Comparison of ENCODE assay signal across 28 cellular contexts in the genomic region with DNA sequence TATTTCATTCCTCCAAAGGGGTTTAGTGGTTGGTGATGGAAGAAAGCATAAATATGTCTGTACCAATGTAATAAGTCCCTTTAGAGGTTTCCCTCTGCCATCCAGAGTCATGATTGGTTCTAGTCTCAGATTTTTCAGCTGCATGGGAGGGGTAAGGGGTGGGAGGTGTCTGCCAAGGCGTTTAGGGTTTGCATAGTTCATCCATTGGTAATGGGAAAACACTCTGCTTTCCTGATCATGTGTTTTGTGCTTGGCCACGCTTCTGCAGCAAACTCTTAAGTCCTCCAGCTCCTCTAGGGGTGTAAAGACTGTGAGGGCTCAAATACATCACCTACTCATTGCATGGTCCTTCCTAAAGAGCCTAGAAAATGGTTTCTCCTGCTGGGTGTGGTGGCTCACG. TPM values are rescaled to one million over a fixed set of nuclear protein-coding genes. Genes with fewer than 3 reads are reported as not detected.
DNase-seq lines count a peak whose midpoint lies in the region; ATAC-seq and TF ChIP-seq lines count a peak whose summit lies in the region.
"Had no signal": no experiment of that assay in that cellular context is flagged by ENCODE, and none has a peak within 500 bp of the region (broad histone marks: within the 10 kb centered on the region; RNA-seq: fewer than 3 reads in every experiment).

No MANE protein-coding gene starts in this region.

- DNase-seq in activated CD8-positive, alpha-beta T cell treated with anti-CD3 and anti-CD28 coated beads for 36 hours: no peak
- DNase-seq in activated CD8-positive, alpha-beta T cell treated with anti-CD3 and anti-CD28 coated beads, Interleukin-2, amount 10 ng/mL, durations not matched to agents 7 days and 5 days: no peak
- no peak for DNase-seq in stimulated activated effector memory CD8-positive, alpha-beta T cell treated with anti-CD3 and anti-CD28 coated beads, Interleukin-12 subunit alpha, Interleukin-12 subunit beta, amount 100 ng/mL, for 72 hours (ENCODE audit: low spot score in 2 of 2)
- DNase-seq in COLO829 (ENCODE audit: low spot score) (no peak), osteoblast (ENCODE audit: insufficient read length, low spot score, missing footprints) (no peak)
- DNase-seq: activated CD4-positive, alpha-beta T cell treated with anti-CD3 and anti-CD28 coated beads, Interleukin-2, amount 10 ng/mL, durations not matched to agents 7 days and 5 days; activated naive CD4-positive, alpha-beta T cell treated with anti-CD3 and anti-CD28 coated beads, Interleukin-2, amount 50 U/mL, for 16 hours; amygdala; effector CD8-positive, alpha-beta T cell; foreskin keratinocyte; head of caudate nucleus; mesenchymal stem cell; NCI-H146; NCI-H226; NCI-H69; PC-9; small intestine; stimulated activated naive CD4-positive, alpha-beta T cell treated with Interleukin-2 at 50 U/mL for 16 hours; T-helper 1 cell had no signal

- H3K9me3 ChIP-seq in osteoblast (ENCODE audit: low read depth, low read length): no peaks in the 10 kb centered on the region
- H3K9me3 ChIP-seq: right atrium auricular region had no signal

- H3K4me3 Mint-ChIP-seq in activated CD8-positive, alpha-beta T cell treated with anti-CD3 and anti-CD28 coated beads for 36 hours: no peak overlapping the region
- no peak overlapping the region for H3K4me3 Mint-ChIP-seq in activated CD8-positive, alpha-beta T cell treated with anti-CD3 and anti-CD28 coated beads, Interleukin-2, amount 10 ng/mL, durations not matched to agents 7 days and 5 days
- H3K4me3 Mint-ChIP-seq in stimulated activated effector memory CD8-positive, alpha-beta T cell treated with anti-CD3 and anti-CD28 coated beads, Interleukin-12 subunit alpha, Interleukin-12 subunit beta, amount 100 ng/mL, for 72 hours: no peak overlapping the region
- H3K4me3 Mint-ChIP-seq: activated CD4-positive, alpha-beta T cell treated with anti-CD3 and anti-CD28 coated beads, Interleukin-2, amount 10 ng/mL, durations not matched to agents 7 days and 5 days; GM23338; neural crest cell; WTC11 had no signal

- H3K27ac ChIP-seq in cingulate gyrus (ENCODE audit: low read depth, low read length): peak overlapping the region; percentile 1
- H3K27ac ChIP-seq in osteoblast (ENCODE audit: low read depth, low read length): no peak overlapping the region
- H3K27ac ChIP-seq: 22Rv1, foreskin keratinocyte, parathyroid adenoma, PC-9, right atrium auricular region, SK-N-MC had no signal

- H3K4me3 ChIP-seq in osteoblast (ENCODE audit: insufficient read depth, low read length): no peak overlapping the region
- H3K4me3 ChIP-seq: GM23338, PC-9, right atrium auricular region, SK-N-MC had no signal

- peak overlapping the region; percentile 9 for H3K27ac Mint-ChIP-seq in activated CD8-positive, alpha-beta T cell treated with anti-CD3 and anti-CD28 coated beads for 36 hours
- H3K27ac Mint-ChIP-seq in activated CD8-positive, alpha-beta T cell treated with anti-CD3 and anti-CD28 coated beads, Interleukin-2, amount 10 ng/mL, durations not matched to agents 7 days and 5 days: no peak overlapping the region
- H3K27ac Mint-ChIP-seq in stimulated activated effector memory CD8-positive, alpha-beta T cell treated with anti-CD3 and anti-CD28 coated beads, Interleukin-12 subunit alpha, Interleukin-12 subunit beta, amount 100 ng/mL, for 72 hours: peak overlapping the region; percentile 41
- H3K27ac Mint-ChIP-seq: activated CD4-positive, alpha-beta T cell treated with anti-CD3 and anti-CD28 coated beads, Interleukin-2, amount 10 ng/mL, durations not matched to agents 7 days and 5 days; GM23338; WTC11 had no signal

- H3K4me1 ChIP-seq in osteoblast (ENCODE audit: insufficient read depth, low read length): no peaks in the 10 kb centered on the region
- H3K4me1 ChIP-seq: foreskin keratinocyte, parathyroid adenoma, right atrium auricular region had no signal

- no peaks in the 10 kb centered on the region for H3K4me1 Mint-ChIP-seq in activated CD8-positive, alpha-beta T cell treated with anti-CD3 and anti-CD28 coated beads for 36 hours (ENCODE audit: low read depth)
- H3K4me1 Mint-ChIP-seq in activated CD8-positive, alpha-beta T cell treated with anti-CD3 and anti-CD28 coated beads, Interleukin-2, amount 10 ng/mL, durations not matched to agents 7 days and 5 days (ENCODE audit: low read depth): no peaks in the 10 kb centered on the region
- no peaks in the 10 kb centered on the region for H3K4me1 Mint-ChIP-seq in stimulated activated effector memory CD8-positive, alpha-beta T cell treated with anti-CD3 and anti-CD28 coated beads, Interleukin-12 subunit alpha, Interleukin-12 subunit beta, amount 100 ng/mL, for 72 hours
- H3K4me1 Mint-ChIP-seq: activated CD4-positive, alpha-beta T cell treated with anti-CD3 and anti-CD28 coated beads, Interleukin-2, amount 10 ng/mL, durations not matched to agents 7 days and 5 days had no signal

- H3K36me3 Mint-ChIP-seq in activated CD8-positive, alpha-beta T cell treated with anti-CD3 and anti-CD28 coated beads for 36 hours (ENCODE audit: low read depth): peaks cover 20% of the 10 kb centered on the region
- peaks cover 40% of the 10 kb centered on the region for H3K36me3 Mint-ChIP-seq in activated CD8-positive, alpha-beta T cell treated with anti-CD3 and anti-CD28 coated beads, Interleukin-2, amount 10 ng/mL, durations not matched to agents 7 days and 5 days (ENCODE audit: low read depth)
- peaks cover 89% of the 10 kb centered on the region for H3K36me3 Mint-ChIP-seq in stimulated activated effector memory CD8-positive, alpha-beta T cell treated with anti-CD3 and anti-CD28 coated beads, Interleukin-12 subunit alpha, Interleukin-12 subunit beta, amount 100 ng/mL, for 72 hours

- H3K9me3 Mint-ChIP-seq in activated CD8-positive, alpha-beta T cell treated with anti-CD3 and anti-CD28 coated beads for 36 hours: no peaks in the 10 kb centered on the region
- H3K9me3 Mint-ChIP-seq in activated CD8-positive, alpha-beta T cell treated with anti-CD3 and anti-CD28 coated beads, Interleukin-2, amount 10 ng/mL, durations not matched to agents 7 days and 5 days (ENCODE audit: insufficient read depth): no peaks in the 10 kb centered on the region
- H3K9me3 Mint-ChIP-seq in stimulated activated effector memory CD8-positive, alpha-beta T cell treated with anti-CD3 and anti-CD28 coated beads, Interleukin-12 subunit alpha, Interleukin-12 subunit beta, amount 100 ng/mL, for 72 hours: no peaks in the 10 kb centered on the region
- H3K9me3 Mint-ChIP-seq: activated CD4-positive, alpha-beta T cell treated with anti-CD3 and anti-CD28 coated beads, Interleukin-2, amount 10 ng/mL, durations not matched to agents 7 days and 5 days; GM23338; neural crest cell; WTC11 had no signal

- intact Hi-C loops in activated CD8-positive, alpha-beta T cell treated with anti-CD3 and anti-CD28 coated beads for 36 hours (cut with micrococcal nuclease): no loop called here

- no peak for TF ChIP-seq CTCF in activated CD8-positive, alpha-beta T cell treated with anti-CD3 and anti-CD28 coated beads for 36 hours (IDR thresholded peaks at IDR 0.05)
- TF ChIP-seq CTCF in osteoblast (IDR thresholded peaks at IDR 0.05; ENCODE audit: extremely low read depth, low read depth, low read length): no peak

- peaks cover 52% of the 10 kb centered on the region for H3K36me3 ChIP-seq in osteoblast (ENCODE audit: insufficient read depth, low read length)

- H3K27me3 Mint-ChIP-seq in activated CD8-positive, alpha-beta T cell treated with anti-CD3 and anti-CD28 coated beads for 36 hours: no peaks in the 10 kb centered on the region
- H3K27me3 Mint-ChIP-seq in activated CD8-positive, alpha-beta T cell treated with anti-CD3 and anti-CD28 coated beads, Interleukin-2, amount 10 ng/mL, durations not matched to agents 7 days and 5 days (ENCODE audit: low read depth): no peaks in the 10 kb centered on the region
- H3K27me3 Mint-ChIP-seq: activated CD4-positive, alpha-beta T cell treated with anti-CD3 and anti-CD28 coated beads, Interleukin-2, amount 10 ng/mL, durations not matched to agents 7 days and 5 days had no signal

- H4K20me1 ChIP-seq in osteoblast (ENCODE audit: insufficient read depth, low read length): no peaks in the 10 kb centered on the region

- ATAC-seq in activated CD8-positive, alpha-beta T cell treated with anti-CD3 and anti-CD28 coated beads for 36 hours: no peak
- ATAC-seq in activated CD8-positive, alpha-beta T cell treated with anti-CD3 and anti-CD28 coated beads, Interleukin-2, amount 10 ng/mL, durations not matched to agents 7 days and 5 days: no peak
- no peak for ATAC-seq in stimulated activated effector memory CD8-positive, alpha-beta T cell treated with anti-CD3 and anti-CD28 coated beads, Interleukin-12 subunit alpha, Interleukin-12 subunit beta, amount 100 ng/mL, for 72 hours
- ATAC-seq: foreskin keratinocyte, GM23338, left lobe of liver, WTC11 had no signal

- CTCF ChIA-PET in activated CD8-positive, alpha-beta T cell treated with anti-CD3 and anti-CD28 coated beads for 36 hours (lab: Charles Lee): interaction anchor here (1.5 to 3.5 kb wide), 4 partner anchors 9 to 109 kb away, joined by 3 to 20 read pairs (median 12); a partner anchor contains a TSS
- CTCF ChIA-PET in activated CD8-positive, alpha-beta T cell treated with anti-CD3 and anti-CD28 coated beads, Interleukin-2, amount 10 ng/mL, durations not matched to agents 7 days and 5 days (lab: Charles Lee): interaction anchor here (1.0 to 3.3 kb wide), 4 partner anchors 9 to 80 kb away, joined by 3 to 12 read pairs (median 8); no protein-coding TSS in a partner anchor

- POLR2A ChIA-PET in activated CD8-positive, alpha-beta T cell treated with anti-CD3 and anti-CD28 coated beads for 36 hours (lab: Charles Lee): interaction anchor here (0.6 to 1.6 kb wide), 7 partner anchors 9 to 119 kb away, joined by 3 to 5 read pairs (median 3); no protein-coding TSS in a partner anchor
- POLR2A ChIA-PET in activated CD8-positive, alpha-beta T cell treated with anti-CD3 and anti-CD28 coated beads, Interleukin-2, amount 10 ng/mL, durations not matched to agents 7 days and 5 days (lab: Charles Lee): interaction anchor here (0.9 to 1.7 kb wide), 3 partner anchors 9 to 19 kb away, joined by 3 to 8 read pairs (median 4); no protein-coding TSS in a partner anchor

- H3K4me2 ChIP-seq in osteoblast (ENCODE audit: insufficient read depth, low read length): no peak overlapping the region
- H3K4me2 ChIP-seq: GM23338, PC-9 had no signal

- no peaks in the 10 kb centered on the region for H3K79me2 ChIP-seq in osteoblast (ENCODE audit: insufficient read depth, low read length)
- H3K79me2 ChIP-seq: parathyroid adenoma had no signal

- H3K27me3 ChIP-seq in osteoblast (ENCODE audit: insufficient read depth, low read length): no peaks in the 10 kb centered on the region
- H3K27me3 ChIP-seq: foreskin keratinocyte, right atrium auricular region had no signal

- no peak overlapping the region for H2AFZ ChIP-seq in osteoblast (ENCODE audit: low read length)
- H2AFZ ChIP-seq: GM23338, parathyroid adenoma, PC-9 had no signal

RNA-seq across cellular contexts. Expression of a gene that starts 29.8 kb away (rescaled TPM):
- total RNA-seq in activated CD8-positive, alpha-beta T cell treated with anti-CD3 and anti-CD28 coated beads for 36 hours: 10 to 100 TPM; 44.1 to 50.4 TPM
- total RNA-seq in activated CD8-positive, alpha-beta T cell treated with anti-CD3 and anti-CD28 coated beads, Interleukin-2, amount 10 ng/mL, durations not matched to agents 7 days and 5 days: 10 to 100 TPM; 38.7 to 42.2 TPM
- total RNA-seq in osteoblast: 22.1 and 26.1 TPM in 2 replicates

RNA-seq across cellular contexts. Expression of a gene that starts 48.8 kb away (rescaled TPM):
- total RNA-seq in activated CD8-positive, alpha-beta T cell treated with anti-CD3 and anti-CD28 coated beads for 36 hours: 10 to 100 TPM; 18.8 to 22.5 TPM
- 10 to 100 TPM; 22.1 to 24.1 TPM for total RNA-seq in activated CD8-positive, alpha-beta T cell treated with anti-CD3 and anti-CD28 coated beads, Interleukin-2, amount 10 ng/mL, durations not matched to agents 7 days and 5 days
- 9.4 and 10.5 TPM in 2 replicates for total RNA-seq in osteoblast

RNA-seq across cellular contexts. Expression of a gene that starts 48.8 kb away (rescaled TPM):
- total RNA-seq in activated CD8-positive, alpha-beta T cell treated with anti-CD3 and anti-CD28 coated beads for 36 hours: 1 to 10 TPM; 1.4 to 1.8 TPM
- total RNA-seq in activated CD8-positive, alpha-beta T cell treated with anti-CD3 and anti-CD28 coated beads, Interleukin-2, amount 10 ng/mL, durations not matched to agents 7 days and 5 days: 1 to 10 TPM in 1 of 2 experiments, under 1 TPM in 1; 0.83 to 1.1 TPM
- total RNA-seq in osteoblast: 5.9 and 6.2 TPM in 2 replicates

RNA-seq across cellular contexts. Expression of a gene that starts 53.4 kb away (rescaled TPM):
- 10 to 100 TPM; 11.3 to 12.0 TPM for total RNA-seq in activated CD8-positive, alpha-beta T cell treated with anti-CD3 and anti-CD28 coated beads for 36 hours
- 10 to 100 TPM; 26.4 to 29.1 TPM for total RNA-seq in activated CD8-positive, alpha-beta T cell treated with anti-CD3 and anti-CD28 coated beads, Interleukin-2, amount 10 ng/mL, durations not matched to agents 7 days and 5 days
- total RNA-seq in osteoblast: 15.2 and 15.6 TPM in 2 replicates
